In the genomic region with DNA sequence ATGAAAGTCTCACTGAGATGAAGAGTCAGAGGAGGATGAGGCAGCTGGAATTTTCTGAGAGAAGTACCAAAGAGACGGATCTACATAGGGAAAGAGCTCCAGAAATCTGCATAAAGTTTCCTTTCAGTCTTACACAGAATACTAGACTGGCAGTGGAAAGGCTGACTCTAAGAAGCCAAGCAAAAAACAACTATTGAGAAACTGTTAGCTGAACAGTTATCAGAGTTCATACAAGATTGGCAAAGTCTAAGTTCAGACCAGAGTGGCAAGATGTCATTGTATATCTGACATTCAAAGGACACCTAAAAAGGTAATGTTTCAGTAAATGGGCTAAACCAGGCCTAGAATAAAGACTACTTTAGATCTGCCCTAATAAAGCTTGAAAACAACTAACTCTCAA, we compare ENCODE assay signal across 31 cellular contexts.
A peak's percentile ranks its signal among the peaks of the same experiment; 100 is the strongest.
DNase-seq lines count a peak whose midpoint lies in the region; ATAC-seq, FAIRE-seq and TF ChIP-seq lines count a peak whose summit lies in the region.
"Had no signal": no experiment of that assay in that cellular context is flagged by ENCODE, and none has a peak within 500 bp of the region (broad histone marks: within the 10 kb centered on the region; RNA-seq: fewer than 3 reads in every experiment).

No MANE protein-coding gene starts in this region.

- CTCF ChIA-PET in HepG2 (lab: Yijun Ruan, JAX; ENCODE audit: low intra/inter-chr PET ratio, low total read pairs): no interaction called here

- TF ChIP-seq POLR2A in right lobe of liver (IDR thresholded peaks at IDR 0.05): no peak
- no peak for TF ChIP-seq POLR2A in HepG2 (IDR thresholded peaks at IDR 0.05; ENCODE audit: insufficient read depth in 1 of 2, low read depth in 2 of 2, low read length in 2 of 2)

- BruUV-seq in HepG2 (replicated peaks; lab: Mats Ljungman, UMichigan): no TSS peak

- TF ChIP-seq RAD21 in HepG2 (CRISPR knock-in tag; IDR thresholded peaks at IDR 0.05): no peak

- no peak for TF ChIP-seq CTCF in right lobe of liver (IDR thresholded peaks at IDR 0.05)
- TF ChIP-seq CTCF in HepG2 (CRISPR knock-in tag; IDR thresholded peaks at IDR 0.05): no peak

- H3K27ac ChIP-seq in right lobe of liver (peak overlapping the region in 1 of 3 donors; percentile 44), HepG2 (ENCODE audit: extremely low read length, insufficient read depth, low read length) (no peak overlapping the region)
- H3K27ac ChIP-seq: 22Rv1; A549; BLaER1; BLaER1 treated with 17β-estradiol and CSF1 and Interleukin-3, amounts not matched to agents 10 nM and 100 nM; C4-2B had no signal

- H3K36me3 ChIP-seq in right lobe of liver: no peaks in the 10 kb centered on the region
- no peaks in the 10 kb centered on the region for H3K36me3 ChIP-seq in HepG2 (replicated peaks in 1 of 2; ENCODE audit: control insufficient read depth in 1 of 2, insufficient read depth in 2 of 2, low read length in 2 of 2)
- H3K36me3 ChIP-seq: BE2C; BLaER1; BLaER1 treated with 17β-estradiol and CSF1 and Interleukin-3, amounts not matched to agents 10 nM and 100 nM had no signal

- WGBS in right lobe of liver (ENCODE audit: insufficient coverage, low coverage, low lambda C conversion rate, missing lambda C conversion rate): 57% methylated on average over 1 of the region's 1 CpG
- WGBS in HepG2 (ENCODE audit: low lambda C conversion rate): 0% methylated on average over 1 of the region's 1 CpG

- intact Hi-C loops in right lobe of liver (cut with DNase I): no loop called here
- intact Hi-C loops in HepG2 (cut with micrococcal nuclease; ENCODE audit: unreplicated experiment): no loop called here

- H3K27me3 ChIP-seq in right lobe of liver (no peaks in the 10 kb centered on the region), HepG2 (ENCODE audit: control insufficient read depth in 1 of 2, insufficient read depth in 2 of 2, low read length in 2 of 2) (no peaks in the 10 kb centered on the region; a peak in 1 of 5 replicates)
- H3K27me3 ChIP-seq: BE2C; BLaER1; BLaER1 treated with 17β-estradiol and CSF1 and Interleukin-3, amounts not matched to agents 10 nM and 100 nM had no signal

- TF ChIP-seq EP300 in HepG2 (IDR thresholded peaks at IDR 0.05; ENCODE audit: low read depth in 2 of 2, low read length in 2 of 2): no peak
- TF ChIP-seq EP300 in HepG2 (CRISPR knock-in tag; IDR thresholded peaks at IDR 0.05; ENCODE audit: borderline replicate concordance): no peak

- H3K9ac ChIP-seq in HepG2 (ENCODE audit: insufficient read depth, low read depth, low read length): no peak overlapping the region
- H3K9ac ChIP-seq: BLaER1; BLaER1 treated with 17β-estradiol and CSF1 and Interleukin-3, amounts not matched to agents 10 nM and 100 nM had no signal

- H2AFZ ChIP-seq in HepG2 (ENCODE audit: low read length): no peak overlapping the region

- no peaks in the 10 kb centered on the region for H3K9me3 ChIP-seq in right lobe of liver
- no peaks in the 10 kb centered on the region for H3K9me3 ChIP-seq in HepG2 (ENCODE audit: low read length)
- H3K9me3 ChIP-seq: A549; BE2C; BLaER1; BLaER1 treated with 17β-estradiol and CSF1 and Interleukin-3, amounts not matched to agents 10 nM and 100 nM; Caco-2 had no signal

- DNase-seq in right lobe of liver: no peak
- DNase-seq in HepG2 (ENCODE audit: low spot score): no peak
- DNase-seq in left lobe of liver (ENCODE audit: low spot score): no peak
- no peak for DNase-seq in nucleus accumbens (lab: John Stamatoyannopoulos, UW)
- DNase-seq: 8988T; ACHN; AML-193; BE2C; C1 segment of cervical spinal cord; Caco-2; Calu3; CD4-positive, alpha-beta memory T cell; CD4-positive, alpha-beta T cell; CD4-positive, CD25-positive, alpha-beta regulatory T cell; CD8-positive, alpha-beta memory T cell; CD8-positive, alpha-beta T cell; COR-L47; DMS 273 treated with DMSO at 0.1 percent for 48 hours; DMS153; DMS53; DMS79; DMS79 treated with DMSO at 0.1 percent for 48 hours; DND-41; EL had no signal

- H3K4me3 ChIP-seq in right lobe of liver: no peak overlapping the region
- no peak overlapping the region for H3K4me3 ChIP-seq in HepG2 (replicated peaks in 1 of 3; ENCODE audit: insufficient read depth in 1 of 3, low read depth in 2 of 3, low read length in 3 of 3)
- H3K4me3 ChIP-seq: A549; BLaER1; BLaER1 treated with 17β-estradiol and CSF1 and Interleukin-3, amounts not matched to agents 10 nM and 100 nM had no signal

- POLR2A ChIA-PET in HepG2 (lab: Yijun Ruan, JAX): no interaction called here

- no peak overlapping the region for H3K4me2 ChIP-seq in HepG2 (ENCODE audit: low read depth, low read length)
- H3K4me2 ChIP-seq: A549; BLaER1; BLaER1 treated with 17β-estradiol and CSF1 and Interleukin-3, amounts not matched to agents 10 nM and 100 nM had no signal

- H4K20me1 ChIP-seq in HepG2 (ENCODE audit: insufficient read depth, low read length): no peaks in the 10 kb centered on the region
- H4K20me1 ChIP-seq: BLaER1; BLaER1 treated with 17β-estradiol and CSF1 and Interleukin-3, amounts not matched to agents 10 nM and 100 nM had no signal

- FAIRE-seq in HepG2 (lab: Jason Lieb, UNC): no peak
- FAIRE-seq: A204.1, A549, D721Med had no signal

- H3K4me1 ChIP-seq in right lobe of liver (peaks cover 0 to 3% (median 0%) of the 10 kb centered on the region in 4 donors), HepG2 (ENCODE audit: insufficient read depth, low read length) (no peaks in the 10 kb centered on the region)
- H3K4me1 ChIP-seq: A549; BLaER1; BLaER1 treated with 17β-estradiol and CSF1 and Interleukin-3, amounts not matched to agents 10 nM and 100 nM; Caco-2 had no signal

- no peaks in the 10 kb centered on the region for H3K79me2 ChIP-seq in HepG2 (ENCODE audit: insufficient read depth, low read length)

- ATAC-seq in right lobe of liver (peak in 3 of 4 donors; percentile 78 to 97 (median 78)), HepG2 (no peak), left lobe of liver (peak; percentile 84)
- ATAC-seq: A549; CD8-positive, alpha-beta T cell had no signal

- in situ Hi-C loops in HepG2 (cut with HindIII; ENCODE audit: extremely low pct_ligation_motif_present, low pct_unique_long_range_greater_than_20kb): no loop called here

TF ChIP-seq in HepG2, 621 proteins besides CTCF, POLR2A, EP300 and RAD21 (continues in another document):
- TF ChIP-seq ISL2 (CRISPR knock-in tag; IDR thresholded peaks at IDR 0.05) (no peak), THAP11 (CRISPR knock-in tag; IDR thresholded peaks at IDR 0.05) (no peak), ZNF652 (CRISPR knock-in tag; IDR thresholded peaks at IDR 0.05; ENCODE audit: borderline replicate concordance, low read depth) (no peak), HDAC6 (IDR thresholded peaks at IDR 0.05; ENCODE audit: low read depth, low read length) (no peak), ZNF619 (CRISPR knock-in tag; IDR thresholded peaks at IDR 0.05) (no peak), FOXO1 (CRISPR knock-in tag; IDR thresholded peaks at IDR 0.05) (no peak), ZMYM3 (CRISPR knock-in tag; IDR thresholded peaks at IDR 0.05) (no peak), TFAP4 (IDR thresholded peaks at IDR 0.05; ENCODE audit: borderline replicate concordance, low read depth) (no peak), MTA1 (CRISPR knock-in tag; IDR thresholded peaks at IDR 0.05; ENCODE audit: borderline replicate concordance) (no peak), RFX5 (IDR thresholded peaks at IDR 0.05; ENCODE audit: low read depth, low read length) (no peak), CENPX (CRISPR knock-in tag; IDR thresholded peaks at IDR 0.05) (no peak), YEATS2 (CRISPR knock-in tag; IDR thresholded peaks at IDR 0.05; ENCODE audit: borderline replicate concordance) (no peak), NFATC3 (CRISPR knock-in tag; IDR thresholded peaks at IDR 0.05) (no peak)
- TF ChIP-seq, protein P1, sequence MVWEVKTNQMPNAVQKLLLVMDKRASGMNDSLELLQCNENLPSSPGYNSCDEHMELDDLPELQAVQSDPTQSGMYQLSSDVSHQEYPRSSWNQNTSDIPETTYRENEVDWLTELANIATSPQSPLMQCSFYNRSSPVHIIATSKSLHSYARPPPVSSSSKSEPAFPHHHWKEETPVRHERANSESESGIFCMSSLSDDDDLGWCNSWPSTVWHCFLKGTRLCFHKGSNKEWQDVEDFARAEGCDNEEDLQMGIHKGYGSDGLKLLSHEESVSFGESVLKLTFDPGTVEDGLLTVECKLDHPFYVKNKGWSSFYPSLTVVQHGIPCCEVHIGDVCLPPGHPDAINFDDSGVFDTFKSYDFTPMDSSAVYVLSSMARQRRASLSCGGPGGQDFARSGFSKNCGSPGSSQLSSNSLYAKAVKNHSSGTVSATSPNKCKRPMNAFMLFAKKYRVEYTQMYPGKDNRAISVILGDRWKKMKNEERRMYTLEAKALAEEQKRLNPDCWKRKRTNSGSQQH (CRISPR knock-in tag; IDR thresholded peaks at IDR 0.05; ENCODE audit: low read depth): no peak
- TF ChIP-seq, protein P2, sequence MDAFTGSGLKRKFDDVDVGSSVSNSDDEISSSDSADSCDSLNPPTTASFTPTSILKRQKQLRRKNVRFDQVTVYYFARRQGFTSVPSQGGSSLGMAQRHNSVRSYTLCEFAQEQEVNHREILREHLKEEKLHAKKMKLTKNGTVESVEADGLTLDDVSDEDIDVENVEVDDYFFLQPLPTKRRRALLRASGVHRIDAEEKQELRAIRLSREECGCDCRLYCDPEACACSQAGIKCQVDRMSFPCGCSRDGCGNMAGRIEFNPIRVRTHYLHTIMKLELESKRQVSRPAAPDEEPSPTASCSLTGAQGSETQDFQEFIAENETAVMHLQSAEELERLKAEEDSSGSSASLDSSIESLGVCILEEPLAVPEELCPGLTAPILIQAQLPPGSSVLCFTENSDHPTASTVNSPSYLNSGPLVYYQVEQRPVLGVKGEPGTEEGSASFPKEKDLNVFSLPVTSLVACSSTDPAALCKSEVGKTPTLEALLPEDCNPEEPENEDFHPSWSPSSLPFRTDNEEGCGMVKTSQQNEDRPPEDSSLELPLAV (CRISPR knock-in tag; conservative IDR thresholded peaks at IDR 0.05; ENCODE audit: low read depth): no peak
